18 cellular contexts compared by ENCODE assay signal in genomic region chr10:118308664-118309063, GRCh38. TPM values are rescaled to one million over a fixed set of nuclear protein-coding genes. Genes with fewer than 3 reads are reported as not detected.
DNase-seq lines count a peak whose midpoint lies in the region; ATAC-seq and TF ChIP-seq lines count a peak whose summit lies in the region.
"Had no signal": no experiment of that assay in that cellular context is flagged by ENCODE, and none has a peak within 500 bp of the region (broad histone marks: within the 10 kb centered on the region; RNA-seq: fewer than 3 reads in every experiment).

No MANE protein-coding gene starts in this region.

- H3K4me1 ChIP-seq in neural progenitor cell (no peaks in the 10 kb centered on the region), upper lobe of left lung (peaks cover 0 to 14% (median 12%) of the 10 kb centered on the region in 4 donors)
- H3K4me1 ChIP-seq: lower lobe of right lung, testis had no signal

- H2AFZ ChIP-seq in neural progenitor cell (replicated peaks), result no peak overlapping the region

- peaks cover 8% of the 10 kb centered on the region for H3K4me1 Mint-ChIP-seq in neural progenitor cell
- H3K4me1 Mint-ChIP-seq: activated CD4-positive, alpha-beta T cell treated with anti-CD3 and anti-CD28 coated beads, Interleukin-2, amount 10 ng/mL, durations not matched to agents 7 days and 5 days had no signal

- H3K36me3 Mint-ChIP-seq in neural progenitor cell, result peaks cover 34% of the 10 kb centered on the region

- no peak for TF ChIP-seq EP300 in upper lobe of left lung (IDR thresholded peaks at IDR 0.05)

- no peak overlapping the region for H3K4me3 Mint-ChIP-seq in neural progenitor cell
- H3K4me3 Mint-ChIP-seq: activated CD4-positive, alpha-beta T cell treated with anti-CD3 and anti-CD28 coated beads, Interleukin-2, amount 10 ng/mL, durations not matched to agents 7 days and 5 days had no signal

- H3K79me2 ChIP-seq in neural progenitor cell (ENCODE audit: low read depth), result no peaks in the 10 kb centered on the region

- H3K36me3 ChIP-seq in neural progenitor cell (peaks cover 2% of the 10 kb centered on the region), upper lobe of left lung (peaks cover 0 to 60% (median 18%) of the 10 kb centered on the region in 4 donors)

- no peak overlapping the region for H3K27ac ChIP-seq in neural progenitor cell
- H3K27ac ChIP-seq in upper lobe of left lung, result no peak overlapping the region
- H3K27ac ChIP-seq: lower lobe of right lung, testis had no signal

- TF ChIP-seq POLR2A in upper lobe of left lung (IDR thresholded peaks at IDR 0.05), result no peak

- H4K20me1 ChIP-seq in neural progenitor cell (ENCODE audit: low read depth), result no peaks in the 10 kb centered on the region

- no peak overlapping the region for H3K9ac ChIP-seq in neural progenitor cell

- no peaks in the 10 kb centered on the region for H3K9me3 ChIP-seq in neural progenitor cell (ENCODE audit: low read depth)
- H3K9me3 ChIP-seq in upper lobe of left lung, result no peaks in the 10 kb centered on the region
- H3K9me3 ChIP-seq: esophagus squamous epithelium, lower lobe of right lung, testis had no signal

- WGBS in upper lobe of left lung, 2 donors, result 92 to 96% methylated on average over 6 of the region's 6 CpGs

- H3K27me3 Mint-ChIP-seq in neural progenitor cell (ENCODE audit: insufficient read depth, low read depth), result peaks cover 6% of the 10 kb centered on the region
- H3K27me3 Mint-ChIP-seq: activated CD4-positive, alpha-beta T cell treated with anti-CD3 and anti-CD28 coated beads, Interleukin-2, amount 10 ng/mL, durations not matched to agents 7 days and 5 days had no signal

- peak; percentile 12 for TF ChIP-seq CTCF in GM12873 (IDR thresholded peaks at IDR 0.05; ENCODE audit: insufficient read depth, low read depth, low read length, missing control alignments)
- TF ChIP-seq CTCF in LNCAP (IDR thresholded peaks at IDR 0.05), result 0 out of 2 replicates have a peak, but pooled peaks have one; percentile 16
- TF ChIP-seq CTCF in choroid plexus epithelial cell (conservative IDR thresholded peaks at IDR 0.05; ENCODE audit: low read depth, low read length), result peak; percentile 32
- TF ChIP-seq CTCF in neural progenitor cell (IDR thresholded peaks at IDR 0.05), result peak; percentile 13
- no peak for TF ChIP-seq CTCF in upper lobe of left lung (IDR thresholded peaks at IDR 0.05)

- H3K4me2 ChIP-seq in neural progenitor cell, result no peak overlapping the region

- H3K9me3 Mint-ChIP-seq in neural progenitor cell, result no peaks in the 10 kb centered on the region
- H3K9me3 Mint-ChIP-seq: activated CD4-positive, alpha-beta T cell treated with anti-CD3 and anti-CD28 coated beads, Interleukin-2, amount 10 ng/mL, durations not matched to agents 7 days and 5 days had no signal

- no peak overlapping the region for H3K27ac Mint-ChIP-seq in neural progenitor cell
- H3K27ac Mint-ChIP-seq: activated CD4-positive, alpha-beta T cell treated with anti-CD3 and anti-CD28 coated beads, Interleukin-2, amount 10 ng/mL, durations not matched to agents 7 days and 5 days had no signal

- H3K4me3 ChIP-seq in choroid plexus epithelial cell (ENCODE audit: low read depth, low read length), result no peak overlapping the region
- no peak overlapping the region for H3K4me3 ChIP-seq in neural progenitor cell
- no peak overlapping the region for H3K4me3 ChIP-seq in upper lobe of left lung
- H3K4me3 ChIP-seq: esophagus squamous epithelium, lower lobe of right lung, testis had no signal

- H3F3A ChIP-seq in neural progenitor cell (ENCODE audit: low read depth), result no peaks in the 10 kb centered on the region

- H3K27me3 ChIP-seq in neural progenitor cell (no peaks in the 10 kb centered on the region), upper lobe of left lung (no peaks in the 10 kb centered on the region)
- H3K27me3 ChIP-seq: esophagus squamous epithelium, testis had no signal

- DNase-seq in choroid plexus epithelial cell (ENCODE audit: low read depth) (peak; percentile 22), neural progenitor cell (ENCODE audit: low spot score) (peak; percentile 33), upper lobe of left lung (no peak)
- DNase-seq: activated CD4-positive, alpha-beta T cell treated with anti-CD3 and anti-CD28 coated beads, Interleukin-2, amount 10 ng/mL, durations not matched to agents 7 days and 5 days; AML-193; amniotic stem cell; effector CD4-positive, alpha-beta T cell; EL; esophagus squamous epithelium; glutamatergic neuron; lower lobe of right lung; NCI-H446; right cardiac atrium; testis had no signal

- ATAC-seq in HG02852 (IDR thresholded peaks at IDR 0.05; ENCODE audit: unreplicated experiment), result no peak
- ATAC-seq in GM19455 (IDR thresholded peaks at IDR 0.05; ENCODE audit: unreplicated experiment), result no peak
- ATAC-seq in upper lobe of left lung (ENCODE audit: low FRiP score in 2 of 2), result no peak
- ATAC-seq: lower lobe of right lung, right cardiac atrium had no signal

RNA-seq across cellular contexts. Expression of gene FAM204A, which starts 33.5 kb away (rescaled TPM):
- total RNA-seq in neural progenitor cell (ENCODE audit: low replicate concordance), result 59.2 and 77.7 TPM in 2 replicates
- 10 to 100 TPM; 22.0 to 63.6 (median 44.0) TPM for total RNA-seq in upper lobe of left lung

Comparison
In these comparisons a context has a peak if more than half of its experiments do, and no peak if none do; other contexts are left out.
1. CTCF ChIP-seq: peak in GM12873 (single experiment), LNCAP (single experiment), choroid plexus epithelial cell (single experiment) and neural progenitor cell (single experiment); none in upper lobe of left lung (0 of 6).
2. DNase-seq: peak in choroid plexus epithelial cell (single experiment) and neural progenitor cell (single experiment); none in upper lobe of left lung (0 of 2).